Comparison of ENCODE assay signal across 16 cellular contexts in genomic region chr1:24551910-24552571, GRCh38. TPM values are rescaled to one million over a fixed set of nuclear protein-coding genes. Genes with fewer than 3 reads are reported as not detected.
DNase-seq lines count a peak whose midpoint lies in the region; ATAC-seq, FAIRE-seq and TF ChIP-seq lines count a peak whose summit lies in the region.
"Had no signal": no experiment of that assay in that cellular context is flagged by ENCODE, and none has a peak within 500 bp of the region (broad histone marks: within the 10 kb centered on the region; RNA-seq: fewer than 3 reads in every experiment).

No MANE protein-coding gene starts in this region.

- no peaks in the 10 kb centered on the region for H3K9me3 ChIP-seq in HUES48 (ENCODE audit: control insufficient read depth, insufficient read depth, low read length)
- H3K9me3 ChIP-seq in K562 (replicated peaks; ENCODE audit: control insufficient read depth, insufficient read depth, low read depth, low read length), result no peaks in the 10 kb centered on the region
- H3K9me3 ChIP-seq: BE2C, esophagus squamous epithelium, neutrophil had no signal

- CTCF ChIA-PET in K562 (lab: Yijun Ruan, JAX; ENCODE audit: low intra/inter-chr PET ratio), result no interaction called here

- H4K20me1 ChIP-seq in K562 (replicated peaks; ENCODE audit: control insufficient read depth, insufficient read depth, low read length), result peaks cover 3% of the 10 kb centered on the region; the same call in 1 of the 2 replicates

- WGBS in K562 (ENCODE audit: insufficient coverage, low coverage, missing lambda C conversion rate), result 9% methylated on average over 13 of the region's 13 CpGs

- TF ChIP-seq POLR2A in K562 (conservative IDR thresholded peaks at IDR 0.05), result no peak

- no TSS peak for BruUV-seq in K562 (replicated peaks; lab: Mats Ljungman, UMichigan)

- H3K9me1 ChIP-seq in K562 (ENCODE audit: control insufficient read depth, insufficient read depth, low read length), result no peaks in the 10 kb centered on the region

- ATAC-seq in K562 (peak; percentile 44), HG02885 (IDR thresholded peaks at IDR 0.05; ENCODE audit: poor library complexity, unreplicated experiment) (no peak), HG03196 (IDR thresholded peaks at IDR 0.05; ENCODE audit: unreplicated experiment) (no peak)

- peaks cover 29% of the 10 kb centered on the region for H3K27me3 ChIP-seq in HUES48 (ENCODE audit: control insufficient read depth, insufficient read depth, low read length)
- peaks cover 31 to 73% of the 10 kb centered on the region in 2 experiments for H3K27me3 ChIP-seq in K562 (ENCODE audit: control insufficient read depth in 2 of 2, insufficient read depth in 2 of 2, low read length in 2 of 2)

- H3K9ac ChIP-seq in HUES48 (ENCODE audit: low read depth, low read length) (no peak overlapping the region), K562 (ENCODE audit: insufficient read depth in 1 of 2, low read depth in 2 of 2, low read length in 2 of 2) (no peak overlapping the region)

- H3K27ac ChIP-seq in HUES48 (ENCODE audit: low read depth, low read length), result peak overlapping the region; percentile 22
- H3K27ac ChIP-seq in K562 (ENCODE audit: extremely low read depth, low read depth, low read length), result no peak overlapping the region
- H3K27ac ChIP-seq: esophagus squamous epithelium, neutrophil had no signal

- in situ Hi-C loops in K562 (cut with MboI), result no loop called here

- POLR2A ChIA-PET in K562 (lab: Yijun Ruan, JAX), result no interaction called here

- no peak overlapping the region for H3K4me3 ChIP-seq in HUES48 (ENCODE audit: low read depth, low read length)
- no peak overlapping the region for H3K4me3 ChIP-seq in K562
- H3K4me3 ChIP-seq: esophagus squamous epithelium had no signal

- peaks cover 12% of the 10 kb centered on the region for H3K4me1 ChIP-seq in HUES48 (ENCODE audit: control insufficient read depth, insufficient read depth, low read length)
- peaks cover 0 to 4% of the 10 kb centered on the region in 2 experiments; a peak in 2 of 5 replicates for H3K4me1 ChIP-seq in K562 (replicated peaks in 1 of 2; ENCODE audit: control insufficient read depth in 2 of 2, insufficient read depth in 2 of 2, low read length in 2 of 2)
- H3K4me1 ChIP-seq: BE2C had no signal

- no peak for TF ChIP-seq CTCF in K562 (IDR thresholded peaks at IDR 0.05 in 2 of 3, conservative IDR thresholded peaks at IDR 0.05 in 1 of 3; ENCODE audit: insufficient read depth in 2 of 3, low read depth in 1 of 3, low read length in 3 of 3)

- no peak for TF ChIP-seq RAD21 in K562 (CRISPR knock-in tag; conservative IDR thresholded peaks at IDR 0.05 in 1 of 2, IDR thresholded peaks at IDR 0.05 in 1 of 2)

- no peak overlapping the region for H3K4me2 ChIP-seq in K562 (ENCODE audit: insufficient read depth, low read length)

- no peak overlapping the region for H2AFZ ChIP-seq in K562 (ENCODE audit: low read depth, low read length)

- TF ChIP-seq EP300 in K562 (IDR thresholded peaks at IDR 0.05; ENCODE audit: low read length), result no peak

- intact Hi-C loops in K562 (cut with micrococcal nuclease), result no loop called here

- DNase-seq in COLO829 (ENCODE audit: low spot score) (peak; percentile 31), K562 (ENCODE audit: extremely low read depth in 1 of 4, low spot score in 3 of 4) (no peak), mesenteric fat pad (ENCODE audit: low spot score) (peak; percentile 79), NCI-H1930 (lab: John Stamatoyannopoulos, UW) (no peak), T-helper 1 cell (no peak)
- DNase-seq: activated CD4-positive, alpha-beta T cell treated with anti-CD3 and anti-CD28 coated beads for 48 hours; BE2C; cerebellar nuclear complex; esophagus squamous epithelium; stimulated activated CD8-positive, alpha-beta memory T cell treated with anti-CD3 and anti-CD28 coated beads, Interleukin-4, amount 100 ng/mL, for 48 hours; SW 1271 had no signal

- H3K79me2 ChIP-seq in K562 (ENCODE audit: control insufficient read depth, insufficient read depth, low read length), result no peaks in the 10 kb centered on the region

- H3K36me3 ChIP-seq in HUES48 (ENCODE audit: control insufficient read depth, insufficient read depth, low read length) (no peaks in the 10 kb centered on the region), K562 (ENCODE audit: control insufficient read depth, insufficient read depth, low read length) (no peaks in the 10 kb centered on the region)
- H3K36me3 ChIP-seq: BE2C, esophagus squamous epithelium, neutrophil had no signal

- peak; percentile 44 for FAIRE-seq in K562 (lab: Jason Lieb, UNC)

TF ChIP-seq in K562, 482 proteins besides CTCF, POLR2A, EP300 and RAD21 (continues in another document):
- no peak for TF ChIP-seq ETS2 (tag; IDR thresholded peaks at IDR 0.05; ENCODE audit: borderline replicate concordance, poor library complexity, severe bottlenecking)

RNA-seq across cellular contexts. Expression of gene NCMAP, which starts 3.8 kb away (rescaled TPM):
- not detected in 2 replicates for total RNA-seq in K562 (2011; cell fraction: chromatin; rRNA removed; ENCODE audit: low replicate concordance)
- not detected in 2 replicates for total RNA-seq in K562 (2011; cell fraction: nucleolus; rRNA removed)
- not detected in 2 replicates for total RNA-seq in K562 (2011; cell fraction: nucleoplasm; rRNA removed)
- total RNA-seq in K562 (2014; rRNA removed), result not detected in 2 replicates
- total RNA-seq in K562 (2014; rRNA removed; fragmentation: Illumina TruSeq; extraction: Trizol), result not detected in 2 replicates
- not detected in 2 replicates for total RNA-seq in K562 (2015; rRNA removed; fragmentation: Illumina TruSeq; extraction: Trizol)
- total RNA-seq in K562 (2021), result not detected in 2 replicates
- not detected in 2 replicates for polyA plus RNA-seq in K562 (2011; rRNA removed)
- 0.01 TPM in 1 of 2 replicates, not detected in the other for polyA plus RNA-seq in K562 (2011; cell fraction: cytosol; rRNA removed)
- polyA plus RNA-seq in K562 (2011; cell fraction: nucleus; rRNA removed), result not detected in 2 replicates
- polyA plus RNA-seq in K562 (2012), result 0.03 TPM in 1 of 2 replicates, not detected in the other
- not detected in 2 replicates for polyA plus RNA-seq in K562 (2014; fragmentation: Illumina TruSeq; extraction: Trizol)
- polyA plus RNA-seq in K562 (2014; fragmentation: Nextera tagmentation; extraction: Ambion mirVana), result under 1 TPM in 1 of 2 experiments, not detected in 1; 0.03 TPM
- not detected in 2 replicates for polyA plus RNA-seq in K562 (2014; rRNA removed)
- not detected in 2 replicates for polyA minus RNA-seq in K562 (2011; rRNA and poly(A)+ RNA removed)
- polyA minus RNA-seq in K562 (2011; cell fraction: cytosol; rRNA and poly(A)+ RNA removed), result not detected in 2 replicates
- not detected in 2 replicates for polyA minus RNA-seq in K562 (2011; cell fraction: nucleus; rRNA and poly(A)+ RNA removed)
- not detected for total RNA-seq in mesenteric fat pad
- total RNA-seq: G401 had no signal

RNA-seq across cellular contexts. Expression of gene RCAN3, which starts 49.4 kb away (rescaled TPM):
- total RNA-seq in K562 (2011; cell fraction: chromatin; rRNA removed; ENCODE audit: low replicate concordance), result 0.09 and 0.51 TPM in 2 replicates
- under 0.01 TPM in 1 of 2 replicates, not detected in the other for total RNA-seq in K562 (2011; cell fraction: nucleolus; rRNA removed)
- total RNA-seq in K562 (2011; cell fraction: nucleoplasm; rRNA removed), result 0.23 and 0.37 TPM in 2 replicates
- 0.24 and 1.4 TPM in 2 replicates for total RNA-seq in K562 (2014; rRNA removed)
- 0.29 and 0.33 TPM in 2 replicates for total RNA-seq in K562 (2014; rRNA removed; fragmentation: Illumina TruSeq; extraction: Trizol)
- 0.26 and 0.43 TPM in 2 replicates for total RNA-seq in K562 (2015; rRNA removed; fragmentation: Illumina TruSeq; extraction: Trizol)
- 0.42 and 0.84 TPM in 2 replicates for total RNA-seq in K562 (2021)
- 0.07 and 0.45 TPM in 2 replicates for polyA plus RNA-seq in K562 (2011; rRNA removed)
- 0.09 and 0.16 TPM in 2 replicates for polyA plus RNA-seq in K562 (2011; cell fraction: cytosol; rRNA removed)
- polyA plus RNA-seq in K562 (2011; cell fraction: nucleus; rRNA removed), result 0.27 and 0.36 TPM in 2 replicates
- polyA plus RNA-seq in K562 (2012), result 0.58 and 0.69 TPM in 2 replicates
- 0.43 and 0.55 TPM in 2 replicates for polyA plus RNA-seq in K562 (2014; fragmentation: Illumina TruSeq; extraction: Trizol)
- polyA plus RNA-seq in K562 (2014; fragmentation: Nextera tagmentation; extraction: Ambion mirVana), result under 1 TPM; 0.10 to 0.11 TPM
- 0.23 and 1.4 TPM in 2 replicates for polyA plus RNA-seq in K562 (2014; rRNA removed)
- polyA minus RNA-seq in K562 (2011; rRNA and poly(A)+ RNA removed), result 0.18 and 0.35 TPM in 2 replicates
- 1.4 TPM in 1 of 2 replicates, not detected in the other for polyA minus RNA-seq in K562 (2011; cell fraction: cytosol; rRNA and poly(A)+ RNA removed)
- not detected in 2 replicates for polyA minus RNA-seq in K562 (2011; cell fraction: nucleus; rRNA and poly(A)+ RNA removed)
- total RNA-seq in mesenteric fat pad, result 3.7 TPM

Comparison
In these comparisons a context has a peak if more than half of its experiments do, and no peak if none do; other contexts are left out.
1. DNase-seq: peak in COLO829 (single experiment) and mesenteric fat pad (single experiment); none in K562 (0 of 4), NCI-H1930 (0 of 2) and T-helper 1 cell (0 of 5).